In genomic region chr13:79780240-79780639, GRCh38 we compare ENCODE assay signal across 11 cellular contexts.
DNase-seq lines count a peak whose midpoint lies in the region; ATAC-seq, FAIRE-seq and TF ChIP-seq lines count a peak whose summit lies in the region.
"Had no signal": no experiment of that assay in that cellular context is flagged by ENCODE, and none has a peak within 500 bp of the region (broad histone marks: within the 10 kb centered on the region; RNA-seq: fewer than 3 reads in every experiment).

No MANE protein-coding gene starts in this region.

- intact Hi-C loops in naive thymus-derived CD4-positive, alpha-beta T cell (cut with micrococcal nuclease) = no loop called here

- H3K4me1 ChIP-seq in A549 = peaks cover 20% of the 10 kb centered on the region; the same call in 1 of the 3 replicates
- H3K4me1 ChIP-seq in keratinocyte (ENCODE audit: control insufficient read depth, extremely low read depth, insufficient read depth, low read length) = peaks cover 19% of the 10 kb centered on the region
- H3K4me1 ChIP-seq in naive thymus-derived CD4-positive, alpha-beta T cell (ENCODE audit: control insufficient read depth in 2 of 2, insufficient read depth in 2 of 2, low read length in 2 of 2) = no peaks in the 10 kb centered on the region
- H3K4me1 ChIP-seq: adrenal gland had no signal

- H3K9me3 Mint-ChIP-seq in naive thymus-derived CD4-positive, alpha-beta T cell = no peaks in the 10 kb centered on the region

- H2AFZ ChIP-seq in keratinocyte (ENCODE audit: control insufficient read depth, low read length) = peak overlapping the region; percentile 59

- H4K20me1 ChIP-seq in keratinocyte (ENCODE audit: control insufficient read depth, extremely low read depth, insufficient read depth, low read length) = no peaks in the 10 kb centered on the region

- DNase-seq in A549 (ENCODE audit: low read depth in 1 of 2, low spot score in 1 of 2) (no peak), amniotic epithelial cell (ENCODE audit: low read depth) (peak; percentile 21), keratinocyte (ENCODE audit: low read depth, low spot score) (no peak), H54 (ENCODE audit: insufficient read length, low spot score) (no peak)
- no peak for DNase-seq in activated naive CD4-positive, alpha-beta T cell treated with anti-CD3 and anti-CD28 coated beads, Interleukin-2, amount 50 U/mL, for 16 hours
- DNase-seq in naive thymus-derived CD4-positive, alpha-beta T cell = no peak
- DNase-seq: NCI-H1092, NCI-H446 treated with DMSO at 0.1 percent for 48 hours had no signal

- no peak overlapping the region for H3K27ac Mint-ChIP-seq in naive thymus-derived CD4-positive, alpha-beta T cell

- H3K4me2 ChIP-seq in A549 (peak overlapping the region; percentile 30; the same call in 1 of the 3 replicates), keratinocyte (ENCODE audit: control insufficient read depth, extremely low read depth, insufficient read depth, low read depth, low read length) (peak overlapping the region; percentile 49)

- FAIRE-seq in A549 (lab: Jason Lieb, UNC) = no peak
- peak; percentile 84 for FAIRE-seq in keratinocyte (lab: Jason Lieb, UNC)
- FAIRE-seq in H54 (lab: Jason Lieb, UNC) = no peak

- no peak overlapping the region for H3K4me3 Mint-ChIP-seq in naive thymus-derived CD4-positive, alpha-beta T cell

- no peaks in the 10 kb centered on the region for H3K36me3 ChIP-seq in keratinocyte (ENCODE audit: control insufficient read depth in 2 of 2, extremely low read depth in 1 of 2, insufficient read depth in 2 of 2, low read length in 2 of 2)
- H3K36me3 ChIP-seq in naive thymus-derived CD4-positive, alpha-beta T cell (ENCODE audit: control insufficient read depth in 2 of 3, insufficient read depth in 3 of 3, low read length in 3 of 3) = no peaks in the 10 kb centered on the region
- H3K36me3 ChIP-seq: adrenal gland had no signal

- no peaks in the 10 kb centered on the region for H3K36me3 Mint-ChIP-seq in naive thymus-derived CD4-positive, alpha-beta T cell

- POLR2A ChIA-PET in A549 (lab: Yijun Ruan, JAX) = no interaction called here
- POLR2A ChIA-PET in naive thymus-derived CD4-positive, alpha-beta T cell (lab: Charles Lee) = no interaction called here

- H3K27me3 ChIP-seq in keratinocyte (ENCODE audit: control insufficient read depth, extremely low read depth, insufficient read depth, low read length) = no peaks in the 10 kb centered on the region
- no peaks in the 10 kb centered on the region for H3K27me3 ChIP-seq in naive thymus-derived CD4-positive, alpha-beta T cell (ENCODE audit: control insufficient read depth in 2 of 2, insufficient read depth in 2 of 2, low read length in 2 of 2)
- H3K27me3 ChIP-seq: adrenal gland had no signal

- TF ChIP-seq CTCF in A549 (IDR thresholded peaks at IDR 0.05) (no peak), keratinocyte (optimal IDR thresholded peaks at IDR 0.05 in 1 of 3, IDR thresholded peaks at IDR 0.05 in 1 of 3, conservative IDR thresholded peaks at IDR 0.05 in 1 of 3; ENCODE audit: extremely low read depth in 1 of 3, insufficient read depth in 2 of 3, low read length in 3 of 3) (no peak)

- H3K79me2 ChIP-seq in keratinocyte (ENCODE audit: control insufficient read depth, insufficient read depth, low read length) = no peaks in the 10 kb centered on the region

- TF ChIP-seq POLR2A in A549 (IDR thresholded peaks at IDR 0.05; ENCODE audit: low read length) (no peak), GM18505 (IDR thresholded peaks at IDR 0.05; ENCODE audit: borderline replicate concordance, extremely low read depth, insufficient read depth, insufficient read length) (no peak), H54 (IDR thresholded peaks at IDR 0.05; ENCODE audit: low read depth, low read length) (no peak)

- H3K9me3 ChIP-seq in A549 (no peaks in the 10 kb centered on the region), keratinocyte (ENCODE audit: control insufficient read depth, low read depth, low read length) (no peaks in the 10 kb centered on the region)
- no peaks in the 10 kb centered on the region for H3K9me3 ChIP-seq in naive thymus-derived CD4-positive, alpha-beta T cell (ENCODE audit: control insufficient read depth in 2 of 3, low read length in 3 of 3)
- H3K9me3 ChIP-seq: adrenal gland had no signal

- H3K27ac ChIP-seq in A549 (no peak overlapping the region), keratinocyte (ENCODE audit: control insufficient read depth, insufficient read depth, low read length) (no peak overlapping the region)
- H3K27ac ChIP-seq in naive thymus-derived CD4-positive, alpha-beta T cell (ENCODE audit: low read depth, low read length) = no peak overlapping the region
- H3K27ac ChIP-seq: adrenal gland had no signal

- no peak for TF ChIP-seq EP300 in A549 (IDR thresholded peaks at IDR 0.05)

- dilution Hi-C loops in keratinocyte (cut with MboI; ENCODE audit: extremely low pct_ligation_motif_present, low sequenced_read_pairs) = no loop called here

- H3K4me1 Mint-ChIP-seq in naive thymus-derived CD4-positive, alpha-beta T cell = no peaks in the 10 kb centered on the region

- H3K9me1 ChIP-seq in keratinocyte (ENCODE audit: control insufficient read depth, extremely low read depth, insufficient read depth, low read length) = no peaks in the 10 kb centered on the region

- H3K27me3 Mint-ChIP-seq in naive thymus-derived CD4-positive, alpha-beta T cell = no peaks in the 10 kb centered on the region

- H3K9ac ChIP-seq in keratinocyte (ENCODE audit: control insufficient read depth, extremely low read depth, insufficient read depth, low read length) = no peak overlapping the region

- 56% methylated on average over 3 of the region's 3 CpGs for WGBS in A549 (ENCODE audit: missing lambda C conversion rate)

- CTCF ChIA-PET in A549 (lab: Yijun Ruan, JAX) = no interaction called here
- CTCF ChIA-PET in naive thymus-derived CD4-positive, alpha-beta T cell (lab: Charles Lee) = no interaction called here

- TF ChIP-seq RAD21 in A549 (conservative IDR thresholded peaks at IDR 0.05 in 1 of 2, IDR thresholded peaks at IDR 0.05 in 1 of 2) = no peak

- H3K4me3 ChIP-seq in A549 = no peak overlapping the region
- H3K4me3 ChIP-seq in keratinocyte (ENCODE audit: control insufficient read depth in 2 of 3, extremely low read depth in 1 of 3, insufficient read depth in 2 of 3, low read depth in 1 of 3, low read length in 3 of 3) = no peak overlapping the region
- no peak overlapping the region for H3K4me3 ChIP-seq in naive thymus-derived CD4-positive, alpha-beta T cell (ENCODE audit: low read length)
- H3K4me3 ChIP-seq: adrenal gland had no signal

- ATAC-seq in A549 (no peak), HG02610 (IDR thresholded peaks at IDR 0.05; ENCODE audit: unreplicated experiment) (peak; percentile 26), GM18505 (IDR thresholded peaks at IDR 0.05; ENCODE audit: unreplicated experiment) (no peak)
- ATAC-seq in naive thymus-derived CD4-positive, alpha-beta T cell = no peak

TF ChIP-seq in A549, 52 proteins besides CTCF, POLR2A, EP300 and RAD21:
- TF ChIP-seq CHD2 (IDR thresholded peaks at IDR 0.05; ENCODE audit: low read length, partially characterized antibody) (no peak), USF2 (IDR thresholded peaks at IDR 0.05) (no peak), REST (IDR thresholded peaks at IDR 0.05) (no peak), POLR2AphosphoS2 (conservative IDR thresholded peaks at IDR 0.05; ENCODE audit: low read length) (no peak)
